11 cellular contexts compared by ENCODE assay signal in the genomic region with DNA sequence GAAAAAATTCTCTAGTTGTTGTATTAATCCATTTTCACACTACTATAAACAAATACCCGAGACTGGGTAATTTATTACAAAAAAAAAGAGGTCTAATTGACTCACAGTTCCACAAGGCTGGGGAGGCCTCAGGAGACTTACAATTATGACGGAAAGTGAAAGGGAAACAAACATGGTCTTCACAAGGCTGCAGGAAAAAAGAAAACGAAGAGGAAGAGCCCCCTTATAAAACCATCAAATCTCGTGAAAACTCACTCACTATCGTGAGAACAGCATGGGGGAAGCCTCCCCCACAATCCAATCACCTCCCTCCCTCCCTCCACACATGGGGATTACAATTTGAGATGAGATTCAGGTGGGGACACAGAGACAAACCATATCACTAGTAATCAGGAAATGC.
DNase-seq lines count a peak whose midpoint lies in the region; ATAC-seq and FAIRE-seq lines count a peak whose summit lies in the region.
"Had no signal": no experiment of that assay in that cellular context is flagged by ENCODE, and none has a peak within 500 bp of the region (broad histone marks: within the 10 kb centered on the region; RNA-seq: fewer than 3 reads in every experiment).

No MANE protein-coding gene starts in this region.

- peak overlapping the region; percentile 78 for H3K27ac Mint-ChIP-seq in stimulated activated naive CD8-positive, alpha-beta T cell treated with anti-CD3 and anti-CD28 coated beads, Interleukin-15, Interleukin-2, amounts not matched to agents 100 ng/mL and 50 ng/mL, for 24 hours
- H3K27ac Mint-ChIP-seq in activated T-helper 17 cell treated with anti-CD3 and anti-CD28 coated beads, Interleukin-2, amount 50 U/mL, for 72 hours, result peak overlapping the region; percentile 66

- no peak for DNase-seq in stimulated activated naive CD8-positive, alpha-beta T cell treated with anti-CD3 and anti-CD28 coated beads, Interleukin-15, Interleukin-2, amounts not matched to agents 100 U/mL and 50 U/mL, for 24 hours
- DNase-seq in HCEC 1CT (no peak), RCC 7860 (ENCODE audit: low spot score) (no peak), NCI-H748 treated with DMSO at 0.1 percent for 48 hours (lab: John Stamatoyannopoulos, UW) (no peak)
- DNase-seq: activated CD4-positive, alpha-beta T cell treated with anti-CD3 and anti-CD28 coated beads for 4 hours; stimulated activated CD4-positive, alpha-beta T cell treated with anti-CD3 and anti-CD28 coated beads, Interleukin-1b, Interleukin-23, amount 100 ng/mL, for 48 hours had no signal

- FAIRE-seq in RCC 7860 (lab: Jason Lieb, UNC), result no peak

- H3K4me1 Mint-ChIP-seq in stimulated activated naive CD8-positive, alpha-beta T cell treated with anti-CD3 and anti-CD28 coated beads, Interleukin-15, Interleukin-2, amounts not matched to agents 100 ng/mL and 50 ng/mL, for 24 hours (ENCODE audit: low read depth), result peaks cover 10% of the 10 kb centered on the region
- H3K4me1 Mint-ChIP-seq in activated T-helper 17 cell treated with anti-CD3 and anti-CD28 coated beads, Interleukin-2, amount 50 U/mL, for 72 hours, result peaks cover 7% of the 10 kb centered on the region

- H3K27me3 Mint-ChIP-seq in stimulated activated naive CD8-positive, alpha-beta T cell treated with anti-CD3 and anti-CD28 coated beads, Interleukin-15, Interleukin-2, amounts not matched to agents 100 ng/mL and 50 ng/mL, for 24 hours, result no peaks in the 10 kb centered on the region
- no peaks in the 10 kb centered on the region for H3K27me3 Mint-ChIP-seq in activated T-helper 17 cell treated with anti-CD3 and anti-CD28 coated beads, Interleukin-2, amount 50 U/mL, for 72 hours

- H3K4me3 Mint-ChIP-seq in stimulated activated naive CD8-positive, alpha-beta T cell treated with anti-CD3 and anti-CD28 coated beads, Interleukin-15, Interleukin-2, amounts not matched to agents 100 ng/mL and 50 ng/mL, for 24 hours, result peak overlapping the region; percentile 52
- peak overlapping the region; percentile 64 for H3K4me3 Mint-ChIP-seq in activated T-helper 17 cell treated with anti-CD3 and anti-CD28 coated beads, Interleukin-2, amount 50 U/mL, for 72 hours

- H3K9me3 Mint-ChIP-seq in stimulated activated naive CD8-positive, alpha-beta T cell treated with anti-CD3 and anti-CD28 coated beads, Interleukin-15, Interleukin-2, amounts not matched to agents 100 ng/mL and 50 ng/mL, for 24 hours, result peaks cover 4% of the 10 kb centered on the region
- no peaks in the 10 kb centered on the region for H3K9me3 Mint-ChIP-seq in activated T-helper 17 cell treated with anti-CD3 and anti-CD28 coated beads, Interleukin-2, amount 50 U/mL, for 72 hours

- ATAC-seq in stimulated activated naive CD8-positive, alpha-beta T cell treated with anti-CD3 and anti-CD28 coated beads, Interleukin-15, Interleukin-2, amounts not matched to agents 100 U/mL and 50 U/mL, for 24 hours, result no peak
- ATAC-seq in HG03097 (IDR thresholded peaks at IDR 0.05; ENCODE audit: low FRiP score, unreplicated experiment) (peak; percentile 65), HG02870 (IDR thresholded peaks at IDR 0.05; ENCODE audit: unreplicated experiment) (no peak)
- peak; percentile 74 for ATAC-seq in activated T-helper 17 cell treated with anti-CD3 and anti-CD28 coated beads, Interleukin-2, amount 50 U/mL, for 72 hours (replicated peaks)
- ATAC-seq: HCT116 had no signal

- no peaks in the 10 kb centered on the region for H3K36me3 Mint-ChIP-seq in stimulated activated naive CD8-positive, alpha-beta T cell treated with anti-CD3 and anti-CD28 coated beads, Interleukin-15, Interleukin-2, amounts not matched to agents 100 ng/mL and 50 ng/mL, for 24 hours (ENCODE audit: low read depth)
- no peaks in the 10 kb centered on the region for H3K36me3 Mint-ChIP-seq in activated T-helper 17 cell treated with anti-CD3 and anti-CD28 coated beads, Interleukin-2, amount 50 U/mL, for 72 hours (ENCODE audit: low read depth)

Comparison
In these comparisons a context has a peak if more than half of its experiments do, and no peak if none do; other contexts are left out.
1. ATAC-seq: peak in HG03097 (single experiment) and activated T-helper 17 cell treated with anti-CD3 and anti-CD28 coated beads, Interleukin-2, amount 50 U/mL, for 72 hours (single experiment); none in stimulated activated naive CD8-positive, alpha-beta T cell treated with anti-CD3 and anti-CD28 coated beads, Interleukin-15, Interleukin-2, amounts not matched to agents 100 U/mL and 50 U/mL, for 24 hours (single experiment) and HG02870 (single experiment).